Comparison of ENCODE assay signal across 8 cellular contexts in genomic region chr1:207963429-207964194, GRCh38. TPM values are rescaled to one million over a fixed set of nuclear protein-coding genes. Genes with fewer than 3 reads are reported as not detected.
A peak's percentile ranks its signal among the peaks of the same experiment; 100 is the strongest.
DNase-seq lines count a peak whose midpoint lies in the region; ATAC-seq and TF ChIP-seq lines count a peak whose summit lies in the region.

No MANE protein-coding gene starts in this region.

- peak; percentile 75 to 86 for TF ChIP-seq RAD21 in liver (IDR thresholded peaks at IDR 0.05)

- peak; percentile 63 for ATAC-seq in HG03378 (IDR thresholded peaks at IDR 0.05; ENCODE audit: unreplicated experiment)

- peak; percentile 100 for TF ChIP-seq CTCF in liver (IDR thresholded peaks at IDR 0.05; ENCODE audit: low read depth, low read length, missing input control)

- H4K20me1 ChIP-seq in BLaER1 = 0 out of 2 replicates have a peak, but pooled peaks cover 7% of the 10 kb centered on the region

- H3K4me1 ChIP-seq in BLaER1 = peaks cover 21% of the 10 kb centered on the region
- H3K4me1 ChIP-seq in liver (ENCODE audit: control insufficient read depth in 4 of 4, insufficient read depth in 4 of 4, low read length in 3 of 4) = peaks cover 7 to 23% (median 11%) of the 10 kb centered on the region in 4 donors

- H3K9ac ChIP-seq in BLaER1 (peak overlapping the region; percentile 68), liver (ENCODE audit: low read depth in 1 of 2, low read length in 2 of 2) (peak overlapping the region; percentile 82 to 95)

- DNase-seq in NCI-H510A (lab: John Stamatoyannopoulos, UW) = peak; percentile 72
- peak; percentile 75 to 77 for DNase-seq in activated CD4-positive, alpha-beta T cell treated with anti-CD3 and anti-CD28 coated beads, Interleukin-2, amount 50 U/mL, for 24 hours (ENCODE audit: low read depth in 1 of 2, low spot score in 1 of 2)
- DNase-seq in dedifferentiated amniotic fluid mesenchymal stem cell (ENCODE audit: extremely low spot score) = peak; percentile 62
- DNase-seq in stimulated activated CD4-positive, alpha-beta T cell treated with anti-CD3 and anti-CD28 coated beads, Interleukin-4, amount 100 ng/mL, for 1 hour = peak; percentile 83

- peak; percentile 86 for TF ChIP-seq POLR2A in GM19193 (IDR thresholded peaks at IDR 0.05; ENCODE audit: extremely low read depth, insufficient read depth, insufficient read length)

- H3K4me2 ChIP-seq in BLaER1 = peak overlapping the region; percentile 84

- H3K36me3 ChIP-seq in BLaER1 (no peaks in the 10 kb centered on the region), liver (ENCODE audit: control insufficient read depth in 4 of 4, insufficient read depth in 3 of 4, low read depth in 1 of 4, low read length in 3 of 4) (no peaks in the 10 kb centered on the region)

- H3K27ac ChIP-seq in BLaER1 = peak overlapping the region; percentile 70
- peak overlapping the region; percentile 89 to 97 for H3K27ac ChIP-seq in liver (ENCODE audit: low read depth in 1 of 2, low read length in 2 of 2)

- H3K27me3 ChIP-seq in BLaER1 (peaks cover 47% of the 10 kb centered on the region), liver (ENCODE audit: control insufficient read depth in 4 of 4, insufficient read depth in 4 of 4, low read length in 3 of 4) (no peaks in the 10 kb centered on the region)

- H3K9me3 ChIP-seq in BLaER1 (no peaks in the 10 kb centered on the region), liver (ENCODE audit: control insufficient read depth in 4 of 4, low read length in 3 of 4) (no peaks in the 10 kb centered on the region)

- peak overlapping the region; percentile 66 for H3K4me3 ChIP-seq in BLaER1
- H3K4me3 ChIP-seq in liver (ENCODE audit: low read depth in 1 of 3, low read length in 3 of 3) = peak overlapping the region; percentile 50 to 77 (median 65)

- 1% methylated on average over 58 of the region's 58 CpGs for whole genome bisulfite sequencing in liver

TF ChIP-seq in liver, 16 proteins besides CTCF, POLR2A, EP300 and RAD21:
- TF ChIP-seq ZBTB33 (IDR thresholded peaks at IDR 0.05) = peak; percentile 79
- TF ChIP-seq NR2F2 (IDR thresholded peaks at IDR 0.05) = peak; percentile 14
- TF ChIP-seq HNF4A (conservative IDR thresholded peaks at IDR 0.05) = peak; percentile 71 to 78
- peak; percentile 73 for TF ChIP-seq YY1 (IDR thresholded peaks at IDR 0.05)
- TF ChIP-seq, protein P1, sequence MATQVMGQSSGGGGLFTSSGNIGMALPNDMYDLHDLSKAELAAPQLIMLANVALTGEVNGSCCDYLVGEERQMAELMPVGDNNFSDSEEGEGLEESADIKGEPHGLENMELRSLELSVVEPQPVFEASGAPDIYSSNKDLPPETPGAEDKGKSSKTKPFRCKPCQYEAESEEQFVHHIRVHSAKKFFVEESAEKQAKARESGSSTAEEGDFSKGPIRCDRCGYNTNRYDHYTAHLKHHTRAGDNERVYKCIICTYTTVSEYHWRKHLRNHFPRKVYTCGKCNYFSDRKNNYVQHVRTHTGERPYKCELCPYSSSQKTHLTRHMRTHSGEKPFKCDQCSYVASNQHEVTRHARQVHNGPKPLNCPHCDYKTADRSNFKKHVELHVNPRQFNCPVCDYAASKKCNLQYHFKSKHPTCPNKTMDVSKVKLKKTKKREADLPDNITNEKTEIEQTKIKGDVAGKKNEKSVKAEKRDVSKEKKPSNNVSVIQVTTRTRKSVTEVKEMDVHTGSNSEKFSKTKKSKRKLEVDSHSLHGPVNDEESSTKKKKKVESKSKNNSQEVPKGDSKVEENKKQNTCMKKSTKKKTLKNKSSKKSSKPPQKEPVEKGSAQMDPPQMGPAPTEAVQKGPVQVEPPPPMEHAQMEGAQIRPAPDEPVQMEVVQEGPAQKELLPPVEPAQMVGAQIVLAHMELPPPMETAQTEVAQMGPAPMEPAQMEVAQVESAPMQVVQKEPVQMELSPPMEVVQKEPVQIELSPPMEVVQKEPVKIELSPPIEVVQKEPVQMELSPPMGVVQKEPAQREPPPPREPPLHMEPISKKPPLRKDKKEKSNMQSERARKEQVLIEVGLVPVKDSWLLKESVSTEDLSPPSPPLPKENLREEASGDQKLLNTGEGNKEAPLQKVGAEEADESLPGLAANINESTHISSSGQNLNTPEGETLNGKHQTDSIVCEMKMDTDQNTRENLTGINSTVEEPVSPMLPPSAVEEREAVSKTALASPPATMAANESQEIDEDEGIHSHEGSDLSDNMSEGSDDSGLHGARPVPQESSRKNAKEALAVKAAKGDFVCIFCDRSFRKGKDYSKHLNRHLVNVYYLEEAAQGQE (IDR thresholded peaks at IDR 0.05) = peak; percentile 74
- peak in 1 of 2 donors; percentile 69 for TF ChIP-seq GABPA (IDR thresholded peaks at IDR 0.05 in 1 of 2, conservative IDR thresholded peaks at IDR 0.05 in 1 of 2)
- peak; percentile 42 for TF ChIP-seq ATF3 (IDR thresholded peaks at IDR 0.05)
- peak; percentile 93 to 96 for TF ChIP-seq RXRA (IDR thresholded peaks at IDR 0.05)
- TF ChIP-seq FOXA2 (IDR thresholded peaks at IDR 0.05) = peak; percentile 97
- TF ChIP-seq JUND (IDR thresholded peaks at IDR 0.05) = peak in 1 of 2 donors; percentile 53
- no peak for TF ChIP-seq HNF4G (IDR thresholded peaks at IDR 0.05)
- TF ChIP-seq, protein P2, sequence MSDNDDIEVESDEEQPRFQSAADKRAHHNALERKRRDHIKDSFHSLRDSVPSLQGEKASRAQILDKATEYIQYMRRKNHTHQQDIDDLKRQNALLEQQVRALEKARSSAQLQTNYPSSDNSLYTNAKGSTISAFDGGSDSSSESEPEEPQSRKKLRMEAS (IDR thresholded peaks at IDR 0.05) = peak; percentile 94
- TF ChIP-seq SP1 (IDR thresholded peaks at IDR 0.05) = peak; percentile 97
- TF ChIP-seq FOXA1 (IDR thresholded peaks at IDR 0.05) = peak; percentile 96
- TF ChIP-seq TAF1 (conservative IDR thresholded peaks at IDR 0.05) = peak; percentile 46
- TF ChIP-seq EGR1 (IDR thresholded peaks at IDR 0.05; ENCODE audit: low read depth in 2 of 2) = peak in 1 of 2 donors; percentile 88

RNA-seq across cellular contexts. Expression of gene CD34, which starts 52.7 kb away (rescaled TPM):
- 1 to 10 TPM; 1.5 TPM for total RNA-seq in liver
- 1 to 10 TPM; 2.0 to 4.0 TPM for polyA plus RNA-seq in liver

Comparison
In these comparisons a context has a peak if more than half of its experiments do, and no peak if none do; other contexts are left out.
1. Peak in every context shown above with its lines: DNase-seq, ATAC-seq, H3K4me3 ChIP-seq and H3K27ac ChIP-seq.